13 cellular contexts compared by ENCODE assay signal in the genomic region with DNA sequence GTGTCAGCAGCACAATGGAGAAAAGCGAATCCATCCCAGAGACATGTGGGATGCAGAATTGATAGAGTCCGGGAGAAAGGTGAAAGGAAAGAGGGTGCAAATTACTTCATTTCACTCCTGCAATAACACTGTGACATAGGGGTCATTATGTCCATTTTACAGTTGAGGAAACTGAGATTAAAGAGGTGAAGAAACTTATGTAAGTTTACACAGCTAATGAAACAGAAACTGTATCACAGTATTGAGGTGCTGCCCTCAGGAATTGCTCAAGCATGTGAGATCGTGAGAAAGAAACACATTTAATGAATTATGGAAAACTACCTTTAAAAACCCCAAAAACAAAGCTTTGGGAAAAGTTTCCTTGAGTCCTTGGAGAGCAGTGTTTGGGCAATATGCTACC.
DNase-seq lines count a peak whose midpoint lies in the region; ATAC-seq and TF ChIP-seq lines count a peak whose summit lies in the region.
"Had no signal": no experiment of that assay in that cellular context is flagged by ENCODE, and none has a peak within 500 bp of the region (broad histone marks: within the 10 kb centered on the region; RNA-seq: fewer than 3 reads in every experiment).

No MANE protein-coding gene starts in this region.

- peak; percentile 81 for ATAC-seq in GM18498 (IDR thresholded peaks at IDR 0.05; ENCODE audit: unreplicated experiment)
- peak; percentile 72 for ATAC-seq in GM21447 (IDR thresholded peaks at IDR 0.05; ENCODE audit: unreplicated experiment)
- peak; percentile 54 for ATAC-seq in HG03095 (IDR thresholded peaks at IDR 0.05; ENCODE audit: unreplicated experiment)
- no peak for ATAC-seq in GM18909 (IDR thresholded peaks at IDR 0.05; ENCODE audit: poor library complexity, unreplicated experiment)

- H3K4me3 ChIP-seq in fibroblast of pulmonary artery (replicated peaks; ENCODE audit: low read depth, low read length): peak overlapping the region; percentile 17
- H3K4me3 ChIP-seq: BLaER1 had no signal

- no peak for DNase-seq in fibroblast of pulmonary artery (ENCODE audit: low read depth)
- no peak for DNase-seq in SHP77 (lab: John Stamatoyannopoulos, UW)
- DNase-seq in germinal center (ENCODE audit: low spot score): no peak
- DNase-seq in HCEC 1CT: no peak
- DNase-seq: GF-D8; hippocampal formation; NCI-H1436 treated with DMSO at 0.1 percent for 48 hours; stimulated activated CD4-positive, alpha-beta T cell treated with anti-CD3 and anti-CD28 coated beads, Interleukin-4, amount 100 ng/mL, for 1 hour had no signal

- no peak for TF ChIP-seq CTCF in fibroblast of pulmonary artery (IDR thresholded peaks at IDR 0.05; ENCODE audit: low read length, missing control alignments)
